In the genomic region with DNA sequence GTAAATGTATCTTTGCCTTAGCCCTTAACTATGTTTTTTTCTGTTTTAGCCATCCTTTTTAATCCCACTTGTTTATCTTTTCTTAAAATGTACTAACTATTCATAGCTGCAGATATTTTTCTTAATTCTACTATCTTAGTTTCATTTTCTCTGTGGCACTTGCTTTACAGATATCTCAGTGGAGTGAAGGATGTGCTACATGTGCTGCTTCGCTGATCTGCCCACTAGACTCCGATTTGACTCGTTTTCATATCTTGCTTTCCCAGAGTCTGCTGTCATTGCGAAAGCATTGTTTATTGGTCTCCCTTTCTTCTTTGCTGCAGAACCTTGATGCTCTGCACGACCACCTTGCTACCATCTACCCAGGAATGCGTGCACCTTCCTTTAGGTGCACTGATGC, we compare ENCODE assay signal across 2 cellular contexts.
TF ChIP-seq lines count a peak whose summit lies in the region.

No MANE protein-coding gene starts in this region.

TF ChIP-seq in SK-N-SH, 30 proteins besides CTCF, POLR2A, EP300 and RAD21 (continued from another document):
- TF ChIP-seq, protein P1, sequence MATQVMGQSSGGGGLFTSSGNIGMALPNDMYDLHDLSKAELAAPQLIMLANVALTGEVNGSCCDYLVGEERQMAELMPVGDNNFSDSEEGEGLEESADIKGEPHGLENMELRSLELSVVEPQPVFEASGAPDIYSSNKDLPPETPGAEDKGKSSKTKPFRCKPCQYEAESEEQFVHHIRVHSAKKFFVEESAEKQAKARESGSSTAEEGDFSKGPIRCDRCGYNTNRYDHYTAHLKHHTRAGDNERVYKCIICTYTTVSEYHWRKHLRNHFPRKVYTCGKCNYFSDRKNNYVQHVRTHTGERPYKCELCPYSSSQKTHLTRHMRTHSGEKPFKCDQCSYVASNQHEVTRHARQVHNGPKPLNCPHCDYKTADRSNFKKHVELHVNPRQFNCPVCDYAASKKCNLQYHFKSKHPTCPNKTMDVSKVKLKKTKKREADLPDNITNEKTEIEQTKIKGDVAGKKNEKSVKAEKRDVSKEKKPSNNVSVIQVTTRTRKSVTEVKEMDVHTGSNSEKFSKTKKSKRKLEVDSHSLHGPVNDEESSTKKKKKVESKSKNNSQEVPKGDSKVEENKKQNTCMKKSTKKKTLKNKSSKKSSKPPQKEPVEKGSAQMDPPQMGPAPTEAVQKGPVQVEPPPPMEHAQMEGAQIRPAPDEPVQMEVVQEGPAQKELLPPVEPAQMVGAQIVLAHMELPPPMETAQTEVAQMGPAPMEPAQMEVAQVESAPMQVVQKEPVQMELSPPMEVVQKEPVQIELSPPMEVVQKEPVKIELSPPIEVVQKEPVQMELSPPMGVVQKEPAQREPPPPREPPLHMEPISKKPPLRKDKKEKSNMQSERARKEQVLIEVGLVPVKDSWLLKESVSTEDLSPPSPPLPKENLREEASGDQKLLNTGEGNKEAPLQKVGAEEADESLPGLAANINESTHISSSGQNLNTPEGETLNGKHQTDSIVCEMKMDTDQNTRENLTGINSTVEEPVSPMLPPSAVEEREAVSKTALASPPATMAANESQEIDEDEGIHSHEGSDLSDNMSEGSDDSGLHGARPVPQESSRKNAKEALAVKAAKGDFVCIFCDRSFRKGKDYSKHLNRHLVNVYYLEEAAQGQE (IDR thresholded peaks at IDR 0.05; ENCODE audit: low read depth, low read length): no peak
- TF ChIP-seq ELF1 (IDR thresholded peaks at IDR 0.05): no peak
- no peak for TF ChIP-seq FOSL2 (IDR thresholded peaks at IDR 0.05; ENCODE audit: borderline replicate concordance, low read depth)

TF ChIP-seq in SK-N-SH treated with all-trans-retinoic acid at 6 μM for 48 hours, 23 proteins besides CTCF, POLR2A, EP300 and RAD21 (continued from another document):
- TF ChIP-seq, protein P2, sequence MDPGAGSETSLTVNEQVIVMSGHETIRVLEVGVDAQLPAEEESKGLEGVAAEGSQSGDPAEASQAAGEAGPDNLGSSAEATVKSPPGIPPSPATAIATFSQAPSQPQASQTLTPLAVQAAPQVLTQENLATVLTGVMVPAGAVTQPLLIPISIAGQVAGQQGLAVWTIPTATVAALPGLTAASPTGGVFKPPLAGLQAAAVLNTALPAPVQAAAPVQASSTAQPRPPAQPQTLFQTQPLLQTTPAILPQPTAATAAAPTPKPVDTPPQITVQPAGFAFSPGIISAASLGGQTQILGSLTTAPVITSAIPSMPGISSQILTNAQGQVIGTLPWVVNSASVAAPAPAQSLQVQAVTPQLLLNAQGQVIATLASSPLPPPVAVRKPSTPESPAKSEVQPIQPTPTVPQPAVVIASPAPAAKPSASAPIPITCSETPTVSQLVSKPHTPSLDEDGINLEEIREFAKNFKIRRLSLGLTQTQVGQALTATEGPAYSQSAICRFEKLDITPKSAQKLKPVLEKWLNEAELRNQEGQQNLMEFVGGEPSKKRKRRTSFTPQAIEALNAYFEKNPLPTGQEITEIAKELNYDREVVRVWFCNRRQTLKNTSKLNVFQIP (CRISPR knock-in tag; IDR thresholded peaks at IDR 0.05; ENCODE audit: borderline replicate concordance, low read depth): no peak
- TF ChIP-seq, protein P3, sequence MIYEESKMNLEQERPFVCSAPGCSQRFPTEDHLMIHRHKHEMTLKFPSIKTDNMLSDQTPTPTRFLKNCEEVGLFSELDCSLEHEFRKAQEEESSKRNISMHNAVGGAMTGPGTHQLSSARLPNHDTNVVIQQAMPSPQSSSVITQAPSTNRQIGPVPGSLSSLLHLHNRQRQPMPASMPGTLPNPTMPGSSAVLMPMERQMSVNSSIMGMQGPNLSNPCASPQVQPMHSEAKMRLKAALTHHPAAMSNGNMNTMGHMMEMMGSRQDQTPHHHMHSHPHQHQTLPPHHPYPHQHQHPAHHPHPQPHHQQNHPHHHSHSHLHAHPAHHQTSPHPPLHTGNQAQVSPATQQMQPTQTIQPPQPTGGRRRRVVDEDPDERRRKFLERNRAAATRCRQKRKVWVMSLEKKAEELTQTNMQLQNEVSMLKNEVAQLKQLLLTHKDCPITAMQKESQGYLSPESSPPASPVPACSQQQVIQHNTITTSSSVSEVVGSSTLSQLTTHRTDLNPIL (CRISPR knock-in tag; IDR thresholded peaks at IDR 0.05; ENCODE audit: low read depth): no peak
- TF ChIP-seq ZFP3 (CRISPR knock-in tag; IDR thresholded peaks at IDR 0.05) (no peak), SNAI2 (CRISPR knock-in tag; IDR thresholded peaks at IDR 0.05) (no peak), ZNF8 (CRISPR knock-in tag; IDR thresholded peaks at IDR 0.05) (no peak), GLIS3 (CRISPR knock-in tag; IDR thresholded peaks at IDR 0.05) (no peak), RARB (CRISPR knock-in tag; IDR thresholded peaks at IDR 0.05) (no peak), OSR1 (CRISPR knock-in tag; IDR thresholded peaks at IDR 0.05) (no peak), ZC3H10 (CRISPR knock-in tag; IDR thresholded peaks at IDR 0.05) (no peak), CSDC2 (CRISPR knock-in tag; IDR thresholded peaks at IDR 0.05) (no peak)
- TF ChIP-seq, protein P4, sequence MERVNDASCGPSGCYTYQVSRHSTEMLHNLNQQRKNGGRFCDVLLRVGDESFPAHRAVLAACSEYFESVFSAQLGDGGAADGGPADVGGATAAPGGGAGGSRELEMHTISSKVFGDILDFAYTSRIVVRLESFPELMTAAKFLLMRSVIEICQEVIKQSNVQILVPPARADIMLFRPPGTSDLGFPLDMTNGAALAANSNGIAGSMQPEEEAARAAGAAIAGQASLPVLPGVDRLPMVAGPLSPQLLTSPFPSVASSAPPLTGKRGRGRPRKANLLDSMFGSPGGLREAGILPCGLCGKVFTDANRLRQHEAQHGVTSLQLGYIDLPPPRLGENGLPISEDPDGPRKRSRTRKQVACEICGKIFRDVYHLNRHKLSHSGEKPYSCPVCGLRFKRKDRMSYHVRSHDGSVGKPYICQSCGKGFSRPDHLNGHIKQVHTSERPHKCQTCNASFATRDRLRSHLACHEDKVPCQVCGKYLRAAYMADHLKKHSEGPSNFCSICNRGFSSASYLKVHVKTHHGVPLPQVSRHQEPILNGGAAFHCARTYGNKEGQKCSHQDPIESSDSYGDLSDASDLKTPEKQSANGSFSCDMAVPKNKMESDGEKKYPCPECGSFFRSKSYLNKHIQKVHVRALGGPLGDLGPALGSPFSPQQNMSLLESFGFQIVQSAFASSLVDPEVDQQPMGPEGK (CRISPR knock-in tag; IDR thresholded peaks at IDR 0.05; ENCODE audit: borderline replicate concordance): no peak
- TF ChIP-seq, protein P5, sequence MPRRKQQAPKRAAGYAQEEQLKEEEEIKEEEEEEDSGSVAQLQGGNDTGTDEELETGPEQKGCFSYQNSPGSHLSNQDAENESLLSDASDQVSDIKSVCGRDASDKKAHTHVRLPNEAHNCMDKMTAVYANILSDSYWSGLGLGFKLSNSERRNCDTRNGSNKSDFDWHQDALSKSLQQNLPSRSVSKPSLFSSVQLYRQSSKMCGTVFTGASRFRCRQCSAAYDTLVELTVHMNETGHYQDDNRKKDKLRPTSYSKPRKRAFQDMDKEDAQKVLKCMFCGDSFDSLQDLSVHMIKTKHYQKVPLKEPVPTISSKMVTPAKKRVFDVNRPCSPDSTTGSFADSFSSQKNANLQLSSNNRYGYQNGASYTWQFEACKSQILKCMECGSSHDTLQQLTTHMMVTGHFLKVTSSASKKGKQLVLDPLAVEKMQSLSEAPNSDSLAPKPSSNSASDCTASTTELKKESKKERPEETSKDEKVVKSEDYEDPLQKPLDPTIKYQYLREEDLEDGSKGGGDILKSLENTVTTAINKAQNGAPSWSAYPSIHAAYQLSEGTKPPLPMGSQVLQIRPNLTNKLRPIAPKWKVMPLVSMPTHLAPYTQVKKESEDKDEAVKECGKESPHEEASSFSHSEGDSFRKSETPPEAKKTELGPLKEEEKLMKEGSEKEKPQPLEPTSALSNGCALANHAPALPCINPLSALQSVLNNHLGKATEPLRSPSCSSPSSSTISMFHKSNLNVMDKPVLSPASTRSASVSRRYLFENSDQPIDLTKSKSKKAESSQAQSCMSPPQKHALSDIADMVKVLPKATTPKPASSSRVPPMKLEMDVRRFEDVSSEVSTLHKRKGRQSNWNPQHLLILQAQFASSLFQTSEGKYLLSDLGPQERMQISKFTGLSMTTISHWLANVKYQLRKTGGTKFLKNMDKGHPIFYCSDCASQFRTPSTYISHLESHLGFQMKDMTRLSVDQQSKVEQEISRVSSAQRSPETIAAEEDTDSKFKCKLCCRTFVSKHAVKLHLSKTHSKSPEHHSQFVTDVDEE (CRISPR knock-in tag; IDR thresholded peaks at IDR 0.05): no peak
TF ChIP-seq in SK-N-SH treated with all-trans-retinoic acid at 6 μM for 48 hours: peak in this region for 0.
